10 cellular contexts compared by ENCODE assay signal in genomic region chr2:42906557-42907380, GRCh38.
DNase-seq lines count a peak whose midpoint lies in the region; ATAC-seq, FAIRE-seq and TF ChIP-seq lines count a peak whose summit lies in the region.
"Had no signal": no experiment of that assay in that cellular context is flagged by ENCODE, and none has a peak within 500 bp of the region (broad histone marks: within the 10 kb centered on the region; RNA-seq: fewer than 3 reads in every experiment).

No MANE protein-coding gene starts in this region.

- H3K27ac ChIP-seq in mammary epithelial cell (ENCODE audit: insufficient read depth, low read depth, low read length) = no peak overlapping the region
- H3K27ac ChIP-seq in liver (ENCODE audit: low read depth in 1 of 2, low read length in 2 of 2) = peak overlapping the region; percentile 37 to 60
- H3K27ac ChIP-seq in tibial nerve = peak overlapping the region; percentile 56 to 82 (median 73)

- no peaks in the 10 kb centered on the region for H4K20me1 ChIP-seq in mammary epithelial cell (ENCODE audit: insufficient read depth, low read length)

- WGBS in mammary epithelial cell (ENCODE audit: low coverage, missing lambda C conversion rate) = 16% methylated on average over 13 of the region's 15 CpGs
- WGBS in liver = 56% methylated on average over 15 of the region's 15 CpGs
- 18 to 20% methylated on average over 13 to 15 of the region's 15 CpGs for WGBS in tibial nerve, 2 donors

- TF ChIP-seq POLR2A in tibial nerve (IDR thresholded peaks at IDR 0.05) = no peak

- CTCF ChIA-PET in mammary epithelial cell (lab: Charles Lee; ENCODE audit: low non-redundant PET) = no interaction called here

- dilution Hi-C loops in mammary epithelial cell (cut with HindIII; ENCODE audit: low sequenced_read_pairs) = no loop called here

- no TSS peak for BruUV-seq in mammary epithelial cell (replicated peaks; lab: Mats Ljungman, UMichigan)

- no peak for ATAC-seq in HG03097 (IDR thresholded peaks at IDR 0.05; ENCODE audit: low FRiP score, unreplicated experiment)
- ATAC-seq: naive thymus-derived CD8-positive, alpha-beta T cell had no signal

- in situ Hi-C loops in mammary epithelial cell (cut with MboI; ENCODE audit: low sequenced_read_pairs in 2 of 2) = no loop called here

- peak overlapping the region; percentile 40 for H3K4me2 ChIP-seq in mammary epithelial cell (ENCODE audit: insufficient read depth, low read depth, low read length)

- intact Hi-C loops in mammary epithelial cell (cut with micrococcal nuclease) = no loop called here

- peak overlapping the region; percentile 81 for H2AFZ ChIP-seq in mammary epithelial cell (ENCODE audit: low read depth, low read length)

- H3K9me3 ChIP-seq in mammary epithelial cell (replicated peaks; ENCODE audit: insufficient read depth, low read length) (no peaks in the 10 kb centered on the region), liver (ENCODE audit: control insufficient read depth in 4 of 4, low read length in 3 of 4) (no peaks in the 10 kb centered on the region), tibial nerve (no peaks in the 10 kb centered on the region)

- H3K4me3 ChIP-seq in mammary epithelial cell (replicated peaks in 1 of 3; ENCODE audit: insufficient read depth in 1 of 3, low read depth in 2 of 3, low read length in 3 of 3) (no peak overlapping the region), liver (ENCODE audit: low read depth in 1 of 3, low read length in 3 of 3) (no peak overlapping the region), tibial nerve (no peak overlapping the region)

- TF ChIP-seq CTCF in mammary epithelial cell (conservative IDR thresholded peaks at IDR 0.05 in 1 of 2, IDR thresholded peaks at IDR 0.05 in 1 of 2; ENCODE audit: extremely low read depth in 1 of 2, insufficient read depth in 1 of 2, low read depth in 1 of 2, low read length in 2 of 2) (no peak), liver (IDR thresholded peaks at IDR 0.05; ENCODE audit: low read depth, low read length, missing input control) (no peak), tibial nerve (IDR thresholded peaks at IDR 0.05) (no peak)

- H3K9ac ChIP-seq in mammary epithelial cell (ENCODE audit: insufficient read depth, low read length) (no peak overlapping the region), liver (ENCODE audit: low read depth in 1 of 2, low read length in 2 of 2) (no peak overlapping the region)

- H3K36me3 ChIP-seq in mammary epithelial cell (ENCODE audit: insufficient read depth, low read length) (no peaks in the 10 kb centered on the region), liver (ENCODE audit: control insufficient read depth in 4 of 4, insufficient read depth in 3 of 4, low read depth in 1 of 4, low read length in 3 of 4) (no peaks in the 10 kb centered on the region), tibial nerve (no peaks in the 10 kb centered on the region)

- H3K27me3 ChIP-seq in mammary epithelial cell (ENCODE audit: insufficient read depth, low read length) (no peaks in the 10 kb centered on the region), liver (ENCODE audit: control insufficient read depth in 4 of 4, insufficient read depth in 4 of 4, low read length in 3 of 4) (no peaks in the 10 kb centered on the region), tibial nerve (no peaks in the 10 kb centered on the region)

- H3K79me2 ChIP-seq in mammary epithelial cell (ENCODE audit: insufficient read depth, low read length) = no peaks in the 10 kb centered on the region

- no peak for FAIRE-seq in RCC 7860 (lab: Jason Lieb, UNC)

- H3K4me1 ChIP-seq in mammary epithelial cell (ENCODE audit: insufficient read depth, low read length) = peaks cover 13% of the 10 kb centered on the region
- peaks cover 0 to 6% (median 3%) of the 10 kb centered on the region in 4 donors for H3K4me1 ChIP-seq in liver (ENCODE audit: control insufficient read depth in 4 of 4, insufficient read depth in 4 of 4, low read length in 3 of 4)
- peaks cover 0 to 67% (median 37%) of the 10 kb centered on the region in 4 donors for H3K4me1 ChIP-seq in tibial nerve

- TF ChIP-seq EP300 in tibial nerve (IDR thresholded peaks at IDR 0.05) = peak in 1 of 2 donors; percentile 68

- DNase-seq in AG08395 (ENCODE audit: low spot score) (peak; percentile 67), NCI-H1092 treated with DMSO at 0.1 percent for 48 hours (lab: John Stamatoyannopoulos, UW) (peak; percentile 72), mammary epithelial cell (peak; percentile 33), tibial nerve (ENCODE audit: low spot score in 2 of 2) (peak; percentile 59 to 68), RCC 7860 (ENCODE audit: low spot score) (no peak)
- no peak for DNase-seq in stimulated activated CD8-positive, alpha-beta memory T cell treated with anti-CD3 and anti-CD28 coated beads, Interleukin-4, amount 100 ng/mL, for 48 hours
- DNase-seq: CD4-positive, CD25-positive, alpha-beta regulatory T cell had no signal

- TF ChIP-seq RAD21 in liver (IDR thresholded peaks at IDR 0.05) = peak in 1 of 2 donors; percentile 18

TF ChIP-seq in liver, 16 proteins besides CTCF, POLR2A, EP300 and RAD21:
- TF ChIP-seq SP1 (IDR thresholded peaks at IDR 0.05) (peak; percentile 22), GABPA (IDR thresholded peaks at IDR 0.05 in 1 of 2, conservative IDR thresholded peaks at IDR 0.05 in 1 of 2) (no peak), RXRA (IDR thresholded peaks at IDR 0.05) (peak in 1 of 2 donors; percentile 6), HNF4G (IDR thresholded peaks at IDR 0.05) (no peak), EGR1 (IDR thresholded peaks at IDR 0.05; ENCODE audit: low read depth in 2 of 2) (no peak), MAX (IDR thresholded peaks at IDR 0.05) (no peak), NR2F2 (IDR thresholded peaks at IDR 0.05) (peak; percentile 34)
TF ChIP-seq in liver: peak in this region for 3.

Comparison
In these comparisons a context has a peak if more than half of its experiments do, and no peak if none do; other contexts are left out.
1. DNase-seq: peak in AG08395 (single experiment), NCI-H1092 treated with DMSO at 0.1 percent for 48 hours (single experiment), mammary epithelial cell (single experiment) and tibial nerve (2 of 2); none in stimulated activated CD8-positive, alpha-beta memory T cell treated with anti-CD3 and anti-CD28 coated beads, Interleukin-4, amount 100 ng/mL, for 48 hours (single experiment) and RCC 7860 (single experiment).